Comparison of ENCODE assay signal across 14 cellular contexts in genomic region chr16:70370924-70371323, GRCh38.
"Had no signal": no experiment of that assay in that cellular context is flagged by ENCODE, and none has a peak within 500 bp of the region (broad histone marks: within the 10 kb centered on the region; RNA-seq: fewer than 3 reads in every experiment).

No MANE protein-coding gene starts in this region.

- DNase-seq: activated CD4-positive, alpha-beta T cell treated with anti-CD3 and anti-CD28 coated beads for 4 hours; activated CD8-positive, alpha-beta memory T cell treated with anti-CD3 and anti-CD28 coated beads, Interleukin-2, amount 50 U/mL, for 4 hours; activated T-cell treated with anti-CD3 and anti-CD28 coated beads, Interleukin-2, amount 50 U/mL, for 1 hour; endodermal cell; foreskin melanocyte; left cardiac atrium; left ventricle myocardium superior; sigmoid colon; small intestine; stimulated activated CD4-positive, alpha-beta T cell treated with anti-CD3 and anti-CD28 coated beads, Interleukin-4, amount 100 ng/mL, for 24 hours; T-helper 1 cell had no signal

- H3K27ac Mint-ChIP-seq: activated T-helper 2 cell treated with anti-CD3 and anti-CD28 coated beads, Interferon-gamma antibody, Interleukin-2, Interleukin-4, amounts not matched to agents 10 μg/mL and 5 μg/mL and 100 μg/mL, durations not matched to agents 14 hours and 24 hours and 36 hours; dendritic cell treated with granulocyte-macrophage colony-stimulating factor and Interleukin-4, amounts not matched to agents 40 ng/mL and 50 ng/mL, for 4 days had no signal

- H3K4me3 Mint-ChIP-seq: dendritic cell treated with granulocyte-macrophage colony-stimulating factor and Interleukin-4, amounts not matched to agents 40 ng/mL and 50 ng/mL, for 4 days; endodermal cell had no signal

- H3K4me1 Mint-ChIP-seq: endodermal cell, neural crest cell had no signal

- H3K9me3 Mint-ChIP-seq: activated T-helper 2 cell treated with anti-CD3 and anti-CD28 coated beads, Interferon-gamma antibody, Interleukin-2, Interleukin-4, amounts not matched to agents 10 μg/mL and 5 μg/mL and 100 μg/mL, durations not matched to agents 14 hours and 24 hours and 36 hours; dendritic cell treated with granulocyte-macrophage colony-stimulating factor and Interleukin-4, amounts not matched to agents 40 ng/mL and 50 ng/mL, for 4 days; endodermal cell; neural crest cell had no signal

- H3K27me3 Mint-ChIP-seq: dendritic cell treated with granulocyte-macrophage colony-stimulating factor and Interleukin-4, amounts not matched to agents 40 ng/mL and 50 ng/mL, for 4 days had no signal
